Comparison of ENCODE assay signal across 13 cellular contexts in the genomic region with DNA sequence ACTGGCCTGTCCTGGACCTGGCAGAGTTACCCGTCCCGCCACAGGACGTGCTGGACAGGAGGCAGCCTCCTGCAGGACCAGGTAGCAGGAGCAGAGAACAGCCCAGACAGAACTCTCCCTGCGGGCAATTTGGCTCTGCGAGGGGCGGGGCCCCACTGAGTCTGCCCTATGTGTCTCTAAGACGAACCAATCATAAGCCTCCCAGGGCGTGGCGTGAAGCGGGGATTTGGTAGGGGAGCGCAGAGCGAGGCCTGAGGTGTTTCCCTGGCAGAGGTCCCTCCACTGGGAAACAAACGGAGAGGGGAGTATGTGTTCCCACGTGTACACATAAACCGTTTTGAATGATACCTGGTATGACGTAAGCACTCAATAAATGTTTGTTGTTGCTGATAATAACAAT. TPM values are rescaled to one million over a fixed set of nuclear protein-coding genes. Genes with fewer than 3 reads are reported as not detected.
DNase-seq lines count a peak whose midpoint lies in the region; ATAC-seq and TF ChIP-seq lines count a peak whose summit lies in the region.
"Had no signal": no experiment of that assay in that cellular context is flagged by ENCODE, and none has a peak within 500 bp of the region (broad histone marks: within the 10 kb centered on the region; RNA-seq: fewer than 3 reads in every experiment).

No MANE protein-coding gene starts in this region.

- no peak overlapping the region for H3K27ac ChIP-seq in right lobe of liver

- 71% methylated on average over 6 of the region's 16 CpGs for whole genome bisulfite sequencing in right lobe of liver (ENCODE audit: insufficient coverage, low coverage, low lambda C conversion rate, missing lambda C conversion rate)

- H3K4me1 ChIP-seq in right lobe of liver: peaks cover 0 to 19% (median 4%) of the 10 kb centered on the region in 4 donors

- POLR2A ChIA-PET in WTC11 (lab: Charles Lee): no interaction called here

- H3K36me3 Mint-ChIP-seq in activated naive CD4-positive, alpha-beta T cell treated with anti-CD3 and anti-CD28 coated beads, Interleukin-2, amount 50 U/mL, for 24 hours: peaks cover 29% of the 10 kb centered on the region
- H3K36me3 Mint-ChIP-seq in WTC11: no peaks in the 10 kb centered on the region
- peaks cover 81% of the 10 kb centered on the region for H3K36me3 Mint-ChIP-seq in stimulated activated naive CD8-positive, alpha-beta T cell treated with anti-CD3 and anti-CD28 coated beads, Interleukin-15, Interleukin-2, amounts not matched to agents 100 ng/mL and 50 ng/mL, for 24 hours (ENCODE audit: low read depth)

- intact Hi-C loops in right lobe of liver (cut with DNase I): no loop called here

- TF ChIP-seq POLR2A in right lobe of liver (IDR thresholded peaks at IDR 0.05): no peak

- H3K27me3 Mint-ChIP-seq in activated naive CD4-positive, alpha-beta T cell treated with anti-CD3 and anti-CD28 coated beads, Interleukin-2, amount 50 U/mL, for 24 hours: no peaks in the 10 kb centered on the region
- peaks cover 3% of the 10 kb centered on the region; the same call in 1 of the 2 replicates for H3K27me3 Mint-ChIP-seq in WTC11 (ENCODE audit: low read depth)
- no peaks in the 10 kb centered on the region for H3K27me3 Mint-ChIP-seq in stimulated activated naive CD8-positive, alpha-beta T cell treated with anti-CD3 and anti-CD28 coated beads, Interleukin-15, Interleukin-2, amounts not matched to agents 100 ng/mL and 50 ng/mL, for 24 hours

- H3K9me3 ChIP-seq in right lobe of liver: no peaks in the 10 kb centered on the region

- H3K36me3 ChIP-seq in right lobe of liver: no peaks in the 10 kb centered on the region

- H3K9me3 Mint-ChIP-seq in activated naive CD4-positive, alpha-beta T cell treated with anti-CD3 and anti-CD28 coated beads, Interleukin-2, amount 50 U/mL, for 24 hours: no peaks in the 10 kb centered on the region
- H3K9me3 Mint-ChIP-seq in WTC11: no peaks in the 10 kb centered on the region
- H3K9me3 Mint-ChIP-seq in stimulated activated naive CD8-positive, alpha-beta T cell treated with anti-CD3 and anti-CD28 coated beads, Interleukin-15, Interleukin-2, amounts not matched to agents 100 ng/mL and 50 ng/mL, for 24 hours: no peaks in the 10 kb centered on the region
- H3K9me3 Mint-ChIP-seq: type B pancreatic cell had no signal

- no peak for DNase-seq in activated naive CD4-positive, alpha-beta T cell (lab: John Stamatoyannopoulos, UW)
- DNase-seq in WTC11 (ENCODE audit: low spot score) (peak; percentile 66), CD1c-positive myeloid dendritic cell (ENCODE audit: extremely low spot score) (no peak), right lobe of liver (no peak), HT-29 (ENCODE audit: low spot score) (no peak)
- DNase-seq: aorta, NCI-H1048, NCI-H69, SHP77 had no signal

- H3K27ac Mint-ChIP-seq in activated naive CD4-positive, alpha-beta T cell treated with anti-CD3 and anti-CD28 coated beads, Interleukin-2, amount 50 U/mL, for 24 hours: peak overlapping the region; percentile 96
- H3K27ac Mint-ChIP-seq in WTC11: no peak overlapping the region
- H3K27ac Mint-ChIP-seq in stimulated activated naive CD8-positive, alpha-beta T cell treated with anti-CD3 and anti-CD28 coated beads, Interleukin-15, Interleukin-2, amounts not matched to agents 100 ng/mL and 50 ng/mL, for 24 hours: peak overlapping the region; percentile 100
- H3K27ac Mint-ChIP-seq: type B pancreatic cell had no signal

- CTCF ChIA-PET in WTC11 (lab: Charles Lee): interaction anchor here (3.4 kb wide), 1 partner anchor 44 kb away, joined by 16 read pairs; no protein-coding TSS in a partner anchor

- H3K4me1 Mint-ChIP-seq in activated naive CD4-positive, alpha-beta T cell treated with anti-CD3 and anti-CD28 coated beads, Interleukin-2, amount 50 U/mL, for 24 hours: peaks cover 92% of the 10 kb centered on the region
- peaks cover 26% of the 10 kb centered on the region for H3K4me1 Mint-ChIP-seq in WTC11
- peaks cover 99% of the 10 kb centered on the region for H3K4me1 Mint-ChIP-seq in stimulated activated naive CD8-positive, alpha-beta T cell treated with anti-CD3 and anti-CD28 coated beads, Interleukin-15, Interleukin-2, amounts not matched to agents 100 ng/mL and 50 ng/mL, for 24 hours (ENCODE audit: low read depth)

- H3K4me3 ChIP-seq in right lobe of liver: no peak overlapping the region

- TF ChIP-seq CTCF in WTC11 (IDR thresholded peaks at IDR 0.05): no peak
- no peak for TF ChIP-seq CTCF in right lobe of liver (IDR thresholded peaks at IDR 0.05)

- ATAC-seq in WTC11: peak; percentile 89
- peak; percentile 55 for ATAC-seq in esophagus mucosa
- ATAC-seq in right lobe of liver: no peak

- peak overlapping the region; percentile 97 for H3K4me3 Mint-ChIP-seq in activated naive CD4-positive, alpha-beta T cell treated with anti-CD3 and anti-CD28 coated beads, Interleukin-2, amount 50 U/mL, for 24 hours
- no peak overlapping the region for H3K4me3 Mint-ChIP-seq in WTC11
- H3K4me3 Mint-ChIP-seq in stimulated activated naive CD8-positive, alpha-beta T cell treated with anti-CD3 and anti-CD28 coated beads, Interleukin-15, Interleukin-2, amounts not matched to agents 100 ng/mL and 50 ng/mL, for 24 hours: peak overlapping the region; percentile 91
- H3K4me3 Mint-ChIP-seq: type B pancreatic cell had no signal

- H3K27me3 ChIP-seq in right lobe of liver: no peaks in the 10 kb centered on the region

TF ChIP-seq in WTC11, 78 proteins besides CTCF, POLR2A, EP300 and RAD21:
- TF ChIP-seq NFYB (CRISPR knock-in tag; conservative IDR thresholded peaks at IDR 0.05; ENCODE audit: low read depth) (no peak), RORB (CRISPR knock-in tag; IDR thresholded peaks at IDR 0.05) (no peak)
- TF ChIP-seq, protein P1, sequence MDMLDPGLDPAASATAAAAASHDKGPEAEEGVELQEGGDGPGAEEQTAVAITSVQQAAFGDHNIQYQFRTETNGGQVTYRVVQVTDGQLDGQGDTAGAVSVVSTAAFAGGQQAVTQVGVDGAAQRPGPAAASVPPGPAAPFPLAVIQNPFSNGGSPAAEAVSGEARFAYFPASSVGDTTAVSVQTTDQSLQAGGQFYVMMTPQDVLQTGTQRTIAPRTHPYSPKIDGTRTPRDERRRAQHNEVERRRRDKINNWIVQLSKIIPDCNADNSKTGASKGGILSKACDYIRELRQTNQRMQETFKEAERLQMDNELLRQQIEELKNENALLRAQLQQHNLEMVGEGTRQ (CRISPR knock-in tag; IDR thresholded peaks at IDR 0.05): no peak

RNA-seq across cellular contexts. Expression of a gene that starts 7.4 kb away (rescaled TPM):
- total RNA-seq in WTC11 (2021): 15.5 to 19.8 TPM (median 19.3 TPM) in 3 replicates
- total RNA-seq in esophagus mucosa: 292 TPM
- total RNA-seq in right lobe of liver: 10 to 100 TPM; 18.9 to 69.4 (median 48.6) TPM
- 159 and 173 TPM in 2 replicates for total RNA-seq in HT-29 (2014; rRNA removed; shearing (Covaris generic))

Comparison
In these comparisons a context has a peak if more than half of its experiments do, and no peak if none do; other contexts are left out.
1. ATAC-seq: peak in WTC11 (single experiment) and esophagus mucosa (single experiment); none in right lobe of liver (0 of 4).